ENCODE assay signal across 6 cellular contexts in the genomic region with DNA sequence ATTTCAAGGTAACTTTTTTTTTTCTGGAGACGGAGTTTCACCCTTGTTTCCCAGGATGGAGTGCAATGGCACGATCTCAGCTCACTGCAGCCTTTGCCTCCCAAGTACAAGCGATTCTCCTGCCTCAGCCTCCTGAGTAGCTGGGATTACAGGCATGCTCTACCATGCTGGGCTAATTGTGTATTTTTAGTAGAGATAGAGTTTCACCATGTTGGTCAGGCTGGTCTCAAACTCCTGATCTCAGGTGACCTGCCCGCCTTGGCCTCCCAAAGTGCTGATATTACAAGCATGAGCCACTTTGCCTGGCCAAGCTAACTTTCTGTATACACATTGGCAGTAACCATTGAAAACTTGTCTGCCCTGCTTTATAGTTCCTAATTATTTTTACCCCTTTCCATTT.
DNase-seq lines count a peak whose midpoint lies in the region; ATAC-seq, FAIRE-seq and TF ChIP-seq lines count a peak whose summit lies in the region.
"Not testable (repeated sequence)": the region's sequence is repeated elsewhere in the genome, so short reads cannot be mapped to it uniquely, and the experiment has no call there.

No MANE protein-coding gene starts in this region.

- POLR2A ChIA-PET in A549 (lab: Yijun Ruan, JAX) = interaction anchor here (1.2 kb wide), 1 partner anchor 77 kb away, joined by 3 read pairs; no protein-coding TSS in a partner anchor

- not testable (repeated sequence) for TF ChIP-seq POLR2A in A549 (IDR thresholded peaks at IDR 0.05; ENCODE audit: low read length)
- TF ChIP-seq POLR2A in gastrocnemius medialis (IDR thresholded peaks at IDR 0.05) = peak in 1 of 2 donors; percentile 32

- not testable (repeated sequence) for TF ChIP-seq RAD21 in A549 (conservative IDR thresholded peaks at IDR 0.05 in 1 of 2, IDR thresholded peaks at IDR 0.05 in 1 of 2)

- peaks cover 64% of the 10 kb centered on the region for H3K36me3 ChIP-seq in neutrophil
- not testable (repeated sequence) for H3K36me3 ChIP-seq in gastrocnemius medialis

- not testable (repeated sequence) for TF ChIP-seq EP300 in A549 (IDR thresholded peaks at IDR 0.05)

- not testable (repeated sequence) for H3K27ac ChIP-seq in A549
- H3K27ac ChIP-seq in angular gyrus (ENCODE audit: low read depth, low read length) (peak overlapping the region; percentile 51), cingulate gyrus (ENCODE audit: low read depth, low read length) (peak overlapping the region; percentile 91), neutrophil (peak overlapping the region; percentile 98), gastrocnemius medialis (peak overlapping the region; percentile 85 to 94 (median 90)), temporal lobe (ENCODE audit: low read depth, low read length) (peak overlapping the region; percentile 83)

- H3K27me3 ChIP-seq in neutrophil, gastrocnemius medialis: not testable (repeated sequence)

- TF ChIP-seq CTCF in A549 (IDR thresholded peaks at IDR 0.05); neutrophil (IDR thresholded peaks at IDR 0.05); gastrocnemius medialis (IDR thresholded peaks at IDR 0.05 in 4 of 5, conservative IDR thresholded peaks at IDR 0.05 in 1 of 5): not testable (repeated sequence)

- peaks cover 30% of the 10 kb centered on the region for H3K4me1 ChIP-seq in A549
- H3K4me1 ChIP-seq in neutrophil (ENCODE audit: control insufficient read depth in 1 of 2, insufficient read depth in 1 of 2, low read depth in 1 of 2, low read length in 1 of 2) = peaks cover 78 to 96% of the 10 kb centered on the region in 2 experiments
- H3K4me1 ChIP-seq in gastrocnemius medialis = peaks cover 54 to 62% of the 10 kb centered on the region in 2 donors

- in situ Hi-C loops in gastrocnemius medialis (cut with MboI; ENCODE audit: low sequenced_read_pairs in 4 of 4) = not testable (repeated sequence)

- not testable (repeated sequence) for FAIRE-seq in A549 (lab: Jason Lieb, UNC)

- 83% methylated on average over 4 of the region's 4 CpGs for WGBS in A549 (ENCODE audit: missing lambda C conversion rate)

- H3K9me3 ChIP-seq in A549, neutrophil, gastrocnemius medialis: not testable (repeated sequence)

- not testable (repeated sequence) for DNase-seq in A549 (ENCODE audit: low read depth in 1 of 2, low spot score in 1 of 2)
- DNase-seq in gastrocnemius medialis = peak; percentile 70 to 74

- H3K4me2 ChIP-seq in A549 = not testable (repeated sequence)

- CTCF ChIA-PET in A549 (lab: Yijun Ruan, JAX) = not testable (repeated sequence)

- H3K4me3 ChIP-seq in A549; neutrophil (ENCODE audit: low read depth in 1 of 2, low read length in 1 of 2); gastrocnemius medialis: not testable (repeated sequence)

- ATAC-seq in A549 = not testable (repeated sequence)
- peak; percentile 10 to 42 for ATAC-seq in gastrocnemius medialis

- intact Hi-C loops in gastrocnemius medialis (cut with DNase I; ENCODE audit: low total_unique reads) = not testable (repeated sequence)

TF ChIP-seq in A549, 52 proteins besides CTCF, POLR2A, EP300 and RAD21:
- TF ChIP-seq RARB (CRISPR knock-in tag; IDR thresholded peaks at IDR 0.05) (peak; percentile 36; the same call in 1 of the 2 replicates), HOXA7 (CRISPR knock-in tag; IDR thresholded peaks at IDR 0.05) (peak; percentile 73; the same call in 1 of the 2 replicates), TFCP2L1 (CRISPR knock-in tag; IDR thresholded peaks at IDR 0.05) (0 out of 2 replicates have a peak, but pooled peaks have one; percentile 16)
